In genomic region chr6:44851176-44851575, GRCh38 we compare ENCODE assay signal across 1 cellular context.
TF ChIP-seq lines count a peak whose summit lies in the region.

No MANE protein-coding gene starts in this region.

TF ChIP-seq in HepG2, 621 proteins besides CTCF, POLR2A, EP300 and RAD21:
- TF ChIP-seq KLF9 (CRISPR knock-in tag; IDR thresholded peaks at IDR 0.05; ENCODE audit: low read depth) (no peak), PRDM4 (CRISPR knock-in tag; IDR thresholded peaks at IDR 0.05; ENCODE audit: borderline replicate concordance) (no peak)
